34 cellular contexts compared by ENCODE assay signal in the genomic region with DNA sequence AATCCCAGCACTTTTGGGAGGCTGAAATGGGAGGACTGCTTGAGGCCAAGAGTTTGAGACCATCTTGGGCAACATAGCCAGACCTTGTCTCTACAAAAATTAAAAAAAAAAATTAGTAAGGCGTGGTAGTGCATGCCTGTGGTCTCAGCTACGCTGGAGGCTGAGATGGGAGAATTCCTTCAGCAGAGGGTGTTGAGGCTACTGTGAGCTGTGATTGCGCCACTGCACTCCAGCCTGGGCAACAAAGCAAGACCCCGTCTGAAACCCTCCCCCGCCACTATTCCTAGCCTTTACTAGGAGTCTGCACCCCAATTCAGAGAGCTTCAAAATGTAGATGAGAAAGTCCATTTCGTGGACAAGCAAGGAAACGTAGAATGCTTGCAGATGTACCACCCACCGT.
"Had no signal": no experiment of that assay in that cellular context is flagged by ENCODE, and none has a peak within 500 bp of the region (broad histone marks: within the 10 kb centered on the region; RNA-seq: fewer than 3 reads in every experiment).

No MANE protein-coding gene starts in this region.

- DNase-seq: activated B cell treated with CpG ODN at 0.5 μM for 24 hours; activated CD4-positive, alpha-beta T cell treated with anti-CD3 and anti-CD28 coated beads for 36 hours; activated CD8-positive, alpha-beta memory T cell treated with anti-CD3 and anti-CD28 coated beads, Interleukin-2, amount 10 ng/mL, durations not matched to agents 7 days and 5 days; activated CD8-positive, alpha-beta T cell treated with anti-CD3 and anti-CD28 coated beads, Interleukin-2, amount 10 ng/mL, durations not matched to agents 7 days and 5 days; activated naive CD4-positive, alpha-beta T cell treated with Interleukin-2 at 50 U/mL for 16 hours; activated naive CD8-positive, alpha-beta T cell treated with anti-CD3 and anti-CD28 coated beads for 36 hours; activated T-cell treated with anti-CD3 and anti-CD28 coated beads, Interleukin-2, amount 50 U/mL, for 48 hours; adrenal gland; aorta; cerebellar nuclear complex; cortex of kidney; effector memory CD8-positive, alpha-beta T cell; foreskin fibroblast; heart right ventricle; islet precursor cell; mammary epithelial cell; naive thymus-derived CD4-positive, alpha-beta T cell; retina; small intestine; stimulated activated CD4-positive, alpha-beta T cell treated with anti-CD3 and anti-CD28 coated beads, Interleukin-1b, Interleukin-23, amount 100 ng/mL, for 48 hours; stimulated activated CD4-positive, alpha-beta T cell treated with anti-CD3 and anti-CD28 coated beads, Interleukin-4, amount 100 ng/mL, for 4 hours; stimulated activated CD8-positive, alpha-beta memory T cell treated with anti-CD3 and anti-CD28 coated beads, Interleukin-4, amount 100 ng/mL, for 48 hours; stimulated activated naive CD8-positive, alpha-beta T cell treated with anti-CD3 and anti-CD28 coated beads, Interleukin-15, amount 100 ng/mL, for 72 hours; substantia nigra; T-helper 2 cell; upper lobe of left lung had no signal

- H3K4me3 Mint-ChIP-seq: activated B cell treated with CpG ODN at 0.5 μM for 24 hours; activated CD4-positive, alpha-beta T cell treated with anti-CD3 and anti-CD28 coated beads for 36 hours; activated CD8-positive, alpha-beta memory T cell treated with anti-CD3 and anti-CD28 coated beads, Interleukin-2, amount 10 ng/mL, durations not matched to agents 7 days and 5 days; activated CD8-positive, alpha-beta T cell treated with anti-CD3 and anti-CD28 coated beads, Interleukin-2, amount 10 ng/mL, durations not matched to agents 7 days and 5 days; activated naive CD8-positive, alpha-beta T cell treated with anti-CD3 and anti-CD28 coated beads for 36 hours; brain; effector memory CD8-positive, alpha-beta T cell; mesothelial cell of epicardium; naive thymus-derived CD4-positive, alpha-beta T cell; stimulated activated memory B cell treated with anti-CD40 and anti-IgM and Interleukin-4, amounts not matched to agents 10 μg/mL and 1 μg/mL and 100 μg/mL, for 72 hours; stimulated activated naive CD8-positive, alpha-beta T cell treated with anti-CD3 and anti-CD28 coated beads, Interleukin-15, amount 100 ng/mL, for 72 hours had no signal

- H3K27ac ChIP-seq: adrenal gland, cardiac muscle cell, neutrophil, prostate gland, upper lobe of left lung had no signal

- H3K27me3 ChIP-seq: adrenal gland, cardiac muscle cell, heart right ventricle, neutrophil, upper lobe of left lung had no signal

- H3K4me1 Mint-ChIP-seq: activated B cell treated with CpG ODN at 0.5 μM for 24 hours; activated CD4-positive, alpha-beta T cell treated with anti-CD3 and anti-CD28 coated beads for 36 hours; activated CD8-positive, alpha-beta memory T cell treated with anti-CD3 and anti-CD28 coated beads, Interleukin-2, amount 10 ng/mL, durations not matched to agents 7 days and 5 days; activated naive CD8-positive, alpha-beta T cell treated with anti-CD3 and anti-CD28 coated beads for 36 hours; naive thymus-derived CD4-positive, alpha-beta T cell; stimulated activated naive CD8-positive, alpha-beta T cell treated with anti-CD3 and anti-CD28 coated beads, Interleukin-15, amount 100 ng/mL, for 72 hours had no signal

- H3K36me3 ChIP-seq: cardiac muscle cell, neutrophil, prostate gland had no signal

- H3K4me3 ChIP-seq: adrenal gland, cardiac muscle cell, heart right ventricle, prostate gland, upper lobe of left lung had no signal

- H3K27ac Mint-ChIP-seq: activated B cell treated with CpG ODN at 0.5 μM for 24 hours; activated CD4-positive, alpha-beta T cell treated with anti-CD3 and anti-CD28 coated beads for 36 hours; activated CD8-positive, alpha-beta memory T cell treated with anti-CD3 and anti-CD28 coated beads, Interleukin-2, amount 10 ng/mL, durations not matched to agents 7 days and 5 days; activated CD8-positive, alpha-beta T cell treated with anti-CD3 and anti-CD28 coated beads, Interleukin-2, amount 10 ng/mL, durations not matched to agents 7 days and 5 days; activated naive CD8-positive, alpha-beta T cell treated with anti-CD3 and anti-CD28 coated beads for 36 hours; activated T-helper 2 cell treated with anti-CD3 and anti-CD28 coated beads, Interferon-gamma antibody, Interleukin-2, Interleukin-4, amounts not matched to agents 10 μg/mL and 5 μg/mL and 100 μg/mL, durations not matched to agents 14 hours and 24 hours and 36 hours; effector memory CD8-positive, alpha-beta T cell; mesothelial cell of epicardium; naive thymus-derived CD4-positive, alpha-beta T cell; stimulated activated memory B cell treated with anti-CD40 and anti-IgM and Interleukin-4, amounts not matched to agents 10 μg/mL and 1 μg/mL and 100 μg/mL, for 72 hours; stimulated activated naive CD8-positive, alpha-beta T cell treated with anti-CD3 and anti-CD28 coated beads, Interleukin-15, amount 100 ng/mL, for 72 hours had no signal

- H3K36me3 Mint-ChIP-seq: activated CD8-positive, alpha-beta memory T cell treated with anti-CD3 and anti-CD28 coated beads, Interleukin-2, amount 10 ng/mL, durations not matched to agents 7 days and 5 days; activated naive CD8-positive, alpha-beta T cell treated with anti-CD3 and anti-CD28 coated beads for 36 hours; naive thymus-derived CD4-positive, alpha-beta T cell; stimulated activated memory B cell treated with anti-CD40 and anti-IgM and Interleukin-4, amounts not matched to agents 10 μg/mL and 1 μg/mL and 100 μg/mL, for 72 hours had no signal

- H3K27me3 Mint-ChIP-seq: brain had no signal

- FAIRE-seq: endothelial cell of umbilical vein, small intestine had no signal

- H3K9me3 Mint-ChIP-seq: activated B cell treated with CpG ODN at 0.5 μM for 24 hours; activated naive CD8-positive, alpha-beta T cell treated with anti-CD3 and anti-CD28 coated beads for 36 hours; activated T-helper 2 cell treated with anti-CD3 and anti-CD28 coated beads, Interferon-gamma antibody, Interleukin-2, Interleukin-4, amounts not matched to agents 10 μg/mL and 5 μg/mL and 100 μg/mL, durations not matched to agents 14 hours and 24 hours and 36 hours; brain; effector memory CD8-positive, alpha-beta T cell; mesothelial cell of epicardium; stimulated activated memory B cell treated with anti-CD40 and anti-IgM and Interleukin-4, amounts not matched to agents 10 μg/mL and 1 μg/mL and 100 μg/mL, for 72 hours; stimulated activated naive CD8-positive, alpha-beta T cell treated with anti-CD3 and anti-CD28 coated beads, Interleukin-15, amount 100 ng/mL, for 72 hours had no signal

- H3K9me3 ChIP-seq: adrenal gland, heart right ventricle, neutrophil, prostate gland, upper lobe of left lung had no signal
